Comparison of ENCODE assay signal across 25 cellular contexts in genomic region chr7:9507281-9507680, GRCh38.
A peak's percentile ranks its signal among the peaks of the same experiment; 100 is the strongest.
DNase-seq lines count a peak whose midpoint lies in the region; ATAC-seq, FAIRE-seq and TF ChIP-seq lines count a peak whose summit lies in the region.
"Had no signal": no experiment of that assay in that cellular context is flagged by ENCODE, and none has a peak within 500 bp of the region (broad histone marks: within the 10 kb centered on the region; RNA-seq: fewer than 3 reads in every experiment).

No MANE protein-coding gene starts in this region.

- no peak overlapping the region for H3K9ac ChIP-seq in OCI-LY3 (ENCODE audit: low read length)

- H3K9me3 ChIP-seq in OCI-LY3 (ENCODE audit: insufficient read depth, low read length), result no peaks in the 10 kb centered on the region
- H3K9me3 ChIP-seq: ascending aorta, colonic mucosa, SJSA1, thyroid gland had no signal

- no peaks in the 10 kb centered on the region for H3K4me1 ChIP-seq in OCI-LY3 (ENCODE audit: low read length)
- H3K4me1 ChIP-seq: ascending aorta, colonic mucosa, foreskin keratinocyte, SJSA1, thyroid gland had no signal

- no peaks in the 10 kb centered on the region for H3K36me3 ChIP-seq in OCI-LY3 (replicated peaks; ENCODE audit: low read depth, low read length)
- H3K36me3 ChIP-seq: ascending aorta, colonic mucosa, SJSA1, thyroid gland had no signal

- H3K36me3 Mint-ChIP-seq in endothelial cell (ENCODE audit: low read depth, unreplicated experiment), result no peaks in the 10 kb centered on the region
- H3K36me3 Mint-ChIP-seq: CD8-positive, alpha-beta T cell; stimulated activated effector memory CD8-positive, alpha-beta T cell treated with anti-CD3 and anti-CD28 coated beads, Interleukin-12 subunit alpha, Interleukin-12 subunit beta, amount 100 ng/mL, for 72 hours had no signal

- H3K27ac Mint-ChIP-seq in endothelial cell (ENCODE audit: unreplicated experiment), result no peak overlapping the region
- H3K27ac Mint-ChIP-seq: CD8-positive, alpha-beta T cell; stimulated activated effector memory CD8-positive, alpha-beta T cell treated with anti-CD3 and anti-CD28 coated beads, Interleukin-12 subunit alpha, Interleukin-12 subunit beta, amount 100 ng/mL, for 72 hours; T-helper 2 cell treated with Interferon-gamma antibody and Interleukin-4, amounts not matched to agents 5 μg/mL and 100 μg/mL, for 36 hours had no signal

- H3K27me3 ChIP-seq in OCI-LY3 (ENCODE audit: low read depth, low read length), result no peaks in the 10 kb centered on the region
- H3K27me3 ChIP-seq: ascending aorta, colonic mucosa, foreskin keratinocyte, SJSA1, thyroid gland had no signal

- H3K4me3 ChIP-seq in OCI-LY3 (ENCODE audit: low read length), result no peak overlapping the region
- H3K4me3 ChIP-seq: ascending aorta, colonic mucosa, SJSA1, thyroid gland had no signal

- no peak overlapping the region for H3K4me3 Mint-ChIP-seq in endothelial cell (ENCODE audit: unreplicated experiment)
- H3K4me3 Mint-ChIP-seq: activated T-cell treated with anti-CD3 and anti-CD28 coated beads, Interleukin-2, amount 50 U/mL, for 4 hours; CD8-positive, alpha-beta T cell; stimulated activated effector memory CD8-positive, alpha-beta T cell treated with anti-CD3 and anti-CD28 coated beads, Interleukin-12 subunit alpha, Interleukin-12 subunit beta, amount 100 ng/mL, for 72 hours; T-helper 2 cell treated with Interferon-gamma antibody and Interleukin-4, amounts not matched to agents 5 μg/mL and 100 μg/mL, for 36 hours had no signal

- no peaks in the 10 kb centered on the region for H3K4me1 Mint-ChIP-seq in endothelial cell (ENCODE audit: unreplicated experiment)
- H3K4me1 Mint-ChIP-seq: stimulated activated effector memory CD8-positive, alpha-beta T cell treated with anti-CD3 and anti-CD28 coated beads, Interleukin-12 subunit alpha, Interleukin-12 subunit beta, amount 100 ng/mL, for 72 hours had no signal

- DNase-seq in H54 (ENCODE audit: insufficient read length, low spot score) (no peak), fibroblast of peridontal ligament (ENCODE audit: extremely low read depth) (peak; percentile 6), occipital lobe (lab: John Stamatoyannopoulos, UW) (peak; percentile 33), DMS79 treated with DMSO at 0.1 percent for 48 hours (lab: John Stamatoyannopoulos, UW) (no peak), NAMALWA (ENCODE audit: low spot score) (no peak), endothelial cell (ENCODE audit: low spot score) (no peak)
- DNase-seq: activated CD4-positive, CD25-positive, alpha-beta regulatory T cell; activated naive CD4-positive, alpha-beta T cell treated with anti-CD3 and anti-CD28 coated beads, Interleukin-2, amount 50 U/mL, for 16 hours; activated T-cell treated with anti-CD3 and anti-CD28 coated beads, Interleukin-2, amount 50 U/mL, for 4 hours; CD8-positive, alpha-beta T cell; colonic mucosa; foreskin keratinocyte; hypothalamus; left cardiac atrium; midbrain; NCI-H2029 treated with DMSO at 0.1 percent for 48 hours; thyroid gland had no signal

- no peak overlapping the region for H3K27ac ChIP-seq in OCI-LY3 (ENCODE audit: low read length)
- H3K27ac ChIP-seq: ascending aorta, colonic mucosa, foreskin keratinocyte, SJSA1, thyroid gland had no signal

- ATAC-seq in GM18517 (IDR thresholded peaks at IDR 0.05; ENCODE audit: unreplicated experiment), result no peak
- ATAC-seq: activated T-cell treated with anti-CD3 and anti-CD28 coated beads, Interleukin-2, amount 50 U/mL, for 4 hours; CD8-positive, alpha-beta T cell; foreskin keratinocyte; HCT116; left cardiac atrium; stimulated activated effector memory CD8-positive, alpha-beta T cell treated with anti-CD3 and anti-CD28 coated beads, Interleukin-12 subunit alpha, Interleukin-12 subunit beta, amount 100 ng/mL, for 72 hours had no signal

- peak; percentile 97 for FAIRE-seq in H54 (lab: Jason Lieb, UNC)
- FAIRE-seq: GM12892 had no signal

- H3K4me2 ChIP-seq in OCI-LY3 (ENCODE audit: low read length), result peak overlapping the region; percentile 36

- no peak overlapping the region for H2AFZ ChIP-seq in OCI-LY3 (ENCODE audit: low read depth, low read length)

- no peak for TF ChIP-seq CTCF in OCI-LY3 (IDR thresholded peaks at IDR 0.05; ENCODE audit: low read depth, low read length)
- TF ChIP-seq CTCF in endothelial cell (IDR thresholded peaks at IDR 0.05; ENCODE audit: unreplicated experiment), result no peak

- no peaks in the 10 kb centered on the region for H3K79me2 ChIP-seq in OCI-LY3 (ENCODE audit: low read length)

- H3K27me3 Mint-ChIP-seq in endothelial cell (ENCODE audit: unreplicated experiment), result no peaks in the 10 kb centered on the region

- TF ChIP-seq POLR2A in H54 (IDR thresholded peaks at IDR 0.05; ENCODE audit: low read depth, low read length), result no peak

- H4K20me1 ChIP-seq in OCI-LY3 (ENCODE audit: insufficient read depth, low read length), result no peaks in the 10 kb centered on the region

- H3K9me3 Mint-ChIP-seq in endothelial cell (ENCODE audit: unreplicated experiment), result no peaks in the 10 kb centered on the region

Comparison
In these comparisons a context has a peak if more than half of its experiments do, and no peak if none do; other contexts are left out.
1. DNase-seq: peak in fibroblast of peridontal ligament (single experiment) and occipital lobe (single experiment); none in H54 (single experiment), DMS79 treated with DMSO at 0.1 percent for 48 hours (single experiment), NAMALWA (single experiment) and endothelial cell (single experiment).